ENCODE assay signal across 11 cellular contexts in genomic region chr2:71531522-71532047, GRCh38.
DNase-seq lines count a peak whose midpoint lies in the region; ATAC-seq, FAIRE-seq and TF ChIP-seq lines count a peak whose summit lies in the region.
"Had no signal": no experiment of that assay in that cellular context is flagged by ENCODE, and none has a peak within 500 bp of the region (broad histone marks: within the 10 kb centered on the region; RNA-seq: fewer than 3 reads in every experiment).

No MANE protein-coding gene starts in this region.

- H4K20me1 ChIP-seq in IMR-90 (ENCODE audit: insufficient read depth, low read length) (no peaks in the 10 kb centered on the region), mammary epithelial cell (ENCODE audit: insufficient read depth, low read length) (no peaks in the 10 kb centered on the region)

- H2BK12ac ChIP-seq in mesenchymal stem cell (ENCODE audit: low read length in 2 of 2): no peak overlapping the region

- no peak overlapping the region for H4K5ac ChIP-seq in IMR-90 (ENCODE audit: low read depth, low read length)

- WGBS in IMR-90 (ENCODE audit: extremely low coverage in 2 of 2, insufficient read length in 1 of 2), 2 experiments: 81% methylated on average over 2 of the region's 9 CpGs; no CpG with 5 or more reads in 1 of the 2 experiments
- WGBS in mammary epithelial cell (ENCODE audit: low coverage, missing lambda C conversion rate): 56% methylated on average over 9 of the region's 9 CpGs
- WGBS in mesenchymal stem cell: 79% methylated on average over 7 of the region's 9 CpGs

- H3K79me2 ChIP-seq in mammary epithelial cell (ENCODE audit: insufficient read depth, low read length): no peaks in the 10 kb centered on the region

- no peak for TF ChIP-seq POLR2A in H54 (IDR thresholded peaks at IDR 0.05; ENCODE audit: low read depth, low read length)
- TF ChIP-seq POLR2A in IMR-90 (IDR thresholded peaks at IDR 0.05; ENCODE audit: low read depth, low read length): no peak

- H2BK15ac ChIP-seq in IMR-90 (ENCODE audit: low read depth, low read length): no peak overlapping the region
- no peak overlapping the region for H2BK15ac ChIP-seq in mesenchymal stem cell (ENCODE audit: low read depth, poor library complexity, severe bottlenecking)

- H3K36me3 ChIP-seq in IMR-90 (ENCODE audit: control insufficient read depth, insufficient read depth, low read length): no peaks in the 10 kb centered on the region
- no peaks in the 10 kb centered on the region for H3K36me3 ChIP-seq in mammary epithelial cell (ENCODE audit: insufficient read depth, low read length)
- H3K36me3 ChIP-seq in mesenchymal stem cell (ENCODE audit: control insufficient read depth in 1 of 2, insufficient read depth in 2 of 2, low read depth in 1 of 2, low read length in 2 of 2): peaks cover 0 to 72% of the 10 kb centered on the region in 2 experiments

- H3K4me1 ChIP-seq in IMR-90 (ENCODE audit: control insufficient read depth, insufficient read depth, low read length): no peaks in the 10 kb centered on the region
- H3K4me1 ChIP-seq in mammary epithelial cell (ENCODE audit: insufficient read depth, low read length): peaks cover 22% of the 10 kb centered on the region
- H3K4me1 ChIP-seq in mesenchymal stem cell (ENCODE audit: control insufficient read depth, insufficient read depth, low read depth, low read length): peaks cover 5% of the 10 kb centered on the region

- no peak overlapping the region for H3K4ac ChIP-seq in IMR-90 (ENCODE audit: low read depth, low read length)
- no peak overlapping the region for H3K4ac ChIP-seq in mesenchymal stem cell (ENCODE audit: low read depth in 1 of 2, low read length in 2 of 2)

- POLR2A ChIA-PET in IMR-90 (lab: Charles Lee; ENCODE audit: unreplicated experiment): no interaction called here

- CTCF ChIA-PET in IMR-90 (lab: Yijun Ruan, JAX) (interaction anchor here (0.6 kb wide), 1 partner anchor 21 kb away, joined by 3 read pairs; no protein-coding TSS in a partner anchor), mammary epithelial cell (lab: Charles Lee; ENCODE audit: low non-redundant PET) (no interaction called here)

- H3K56ac ChIP-seq in IMR-90 (ENCODE audit: extremely low read depth, insufficient read depth, low read length): no peak overlapping the region

- DNase-seq in H54 (ENCODE audit: insufficient read length, low spot score) (peak; percentile 66), IMR-90 (peak; percentile 25), mammary epithelial cell (peak; percentile 91), mesenchymal stem cell (peak; percentile 49), NCI-H128 (lab: John Stamatoyannopoulos, UW; ENCODE audit: unreplicated experiment) (no peak), GM13976 (ENCODE audit: low spot score) (no peak)
- DNase-seq: activated CD4-positive, alpha-beta T cell treated with anti-CD3 and anti-CD28 coated beads, Interleukin-2, amount 10 ng/mL, durations not matched to agents 24 days and 14 days; activated naive CD8-positive, alpha-beta T cell treated with anti-CD3 and anti-CD28 coated beads, Interleukin-2, amount 10 ng/mL, durations not matched to agents 7 days and 5 days; NCI-H1417 treated with DMSO at 0.1 percent for 48 hours had no signal

- H2BK120ac ChIP-seq in IMR-90 (ENCODE audit: low read depth, low read length) (no peak overlapping the region), mesenchymal stem cell (ENCODE audit: low read depth, low read length) (no peak overlapping the region)

- no peak overlapping the region for H2BK20ac ChIP-seq in IMR-90 (ENCODE audit: low read depth, low read length)

- no peak for TF ChIP-seq CTCF in IMR-90 (conservative IDR thresholded peaks at IDR 0.05; ENCODE audit: low read depth, low read length)
- TF ChIP-seq CTCF in mammary epithelial cell (conservative IDR thresholded peaks at IDR 0.05 in 1 of 2, IDR thresholded peaks at IDR 0.05 in 1 of 2; ENCODE audit: extremely low read depth in 1 of 2, insufficient read depth in 1 of 2, low read depth in 1 of 2, low read length in 2 of 2): no peak
- no peak for TF ChIP-seq CTCF in GM13976 (IDR thresholded peaks at IDR 0.05; ENCODE audit: borderline replicate concordance, control extremely low read depth, extremely low read depth, insufficient read depth, missing control alignments)

- no peak for ATAC-seq in IMR-90 (ENCODE audit: low read depth)
- ATAC-seq in HG02885 (IDR thresholded peaks at IDR 0.05; ENCODE audit: poor library complexity, unreplicated experiment): no peak

- H2AFZ ChIP-seq in IMR-90 (replicated peaks; ENCODE audit: low read length, poor library complexity): no peak overlapping the region
- H2AFZ ChIP-seq in mammary epithelial cell (ENCODE audit: low read depth, low read length): peak overlapping the region; percentile 29
- H2AFZ ChIP-seq in mesenchymal stem cell (ENCODE audit: low read depth, low read length): no peak overlapping the region

- no peak for TF ChIP-seq RAD21 in IMR-90 (IDR thresholded peaks at IDR 0.05; ENCODE audit: low read length)

- H3K4me3 ChIP-seq in IMR-90 (ENCODE audit: insufficient read depth, low read depth, low read length) (no peak overlapping the region), mammary epithelial cell (replicated peaks in 1 of 3; ENCODE audit: insufficient read depth in 1 of 3, low read depth in 2 of 3, low read length in 3 of 3) (no peak overlapping the region), mesenchymal stem cell (ENCODE audit: insufficient read depth in 1 of 2, low read depth in 1 of 2, low read length in 2 of 2) (no peak overlapping the region)

- H3K79me1 ChIP-seq in IMR-90 (ENCODE audit: low read depth in 1 of 2, low read length in 2 of 2) (no peaks in the 10 kb centered on the region), mesenchymal stem cell (replicated peaks; ENCODE audit: low read length, poor library complexity, severe bottlenecking) (peaks cover 12% of the 10 kb centered on the region)

- H3K4me2 ChIP-seq in IMR-90 (ENCODE audit: low read depth, low read length) (no peak overlapping the region), mammary epithelial cell (ENCODE audit: insufficient read depth, low read depth, low read length) (no peak overlapping the region), mesenchymal stem cell (ENCODE audit: low read length, poor library complexity, severe bottlenecking) (no peak overlapping the region)

- H3K27me3 ChIP-seq in IMR-90 (ENCODE audit: control insufficient read depth, insufficient read depth, low read length): peaks cover 35% of the 10 kb centered on the region
- H3K27me3 ChIP-seq in mammary epithelial cell (ENCODE audit: insufficient read depth, low read length): no peaks in the 10 kb centered on the region
- peaks cover 0 to 65% of the 10 kb centered on the region in 2 experiments for H3K27me3 ChIP-seq in mesenchymal stem cell (ENCODE audit: control insufficient read depth in 1 of 2, insufficient read depth in 1 of 2, low read length in 2 of 2)

- peak; percentile 23 for FAIRE-seq in H54 (lab: Jason Lieb, UNC)

- no peak overlapping the region for H2AK9ac ChIP-seq in IMR-90 (replicated peaks; ENCODE audit: low read depth, low read length, poor library complexity)

- H3K23ac ChIP-seq in IMR-90 (ENCODE audit: low read depth, low read length) (no peak overlapping the region), mesenchymal stem cell (ENCODE audit: low read length in 2 of 2) (no peak overlapping the region)

- H3K9ac ChIP-seq in IMR-90 (ENCODE audit: low read depth, low read length) (no peak overlapping the region), mammary epithelial cell (ENCODE audit: insufficient read depth, low read length) (no peak overlapping the region), mesenchymal stem cell (ENCODE audit: low read length) (no peak overlapping the region)

- H2AK5ac ChIP-seq in IMR-90 (ENCODE audit: low read depth, low read length) (no peak overlapping the region), mesenchymal stem cell (ENCODE audit: low read length, severe bottlenecking) (no peak overlapping the region)

- H3K18ac ChIP-seq in IMR-90 (ENCODE audit: low read depth, low read length) (no peak overlapping the region), mesenchymal stem cell (ENCODE audit: low read depth in 1 of 2, low read length in 2 of 2) (no peak overlapping the region)

- no peak overlapping the region for H4K8ac ChIP-seq in IMR-90 (ENCODE audit: low read depth in 2 of 2, low read length in 2 of 2)
- H4K8ac ChIP-seq in mesenchymal stem cell (ENCODE audit: low read length): no peak overlapping the region

- H4K91ac ChIP-seq in IMR-90 (ENCODE audit: insufficient read depth, low read depth, low read length) (no peak overlapping the region), mesenchymal stem cell (ENCODE audit: low read length) (no peak overlapping the region)

- no TSS peak for BruUV-seq in IMR-90 (replicated peaks; lab: Mats Ljungman, UMichigan)
- BruUV-seq in mammary epithelial cell (replicated peaks; lab: Mats Ljungman, UMichigan): no TSS peak

- H2BK5ac ChIP-seq in IMR-90 (ENCODE audit: low read depth, low read length, poor library complexity, severe bottlenecking) (no peak overlapping the region), mesenchymal stem cell (ENCODE audit: low read depth, low read length, poor library complexity, severe bottlenecking) (no peak overlapping the region)

- H3K14ac ChIP-seq in IMR-90 (replicated peaks; ENCODE audit: low read depth, low read length) (no peak overlapping the region), mesenchymal stem cell (ENCODE audit: low read length in 2 of 2) (no peak overlapping the region)

- intact Hi-C loops in IMR-90 (cut with micrococcal nuclease) (no loop called here), mammary epithelial cell (cut with micrococcal nuclease) (loop anchor here (10.0 kb wide), 1 partner anchor 1043 kb away; no protein-coding TSS in a partner anchor)

- in situ Hi-C loops in IMR-90 (cut with MboI; ENCODE audit: low sequenced_read_pairs): loop anchor here (25.0 kb wide), 3 partner anchors 1056 to 1356 kb away; partner anchors contain the start of gene SPR
- in situ Hi-C loops in mammary epithelial cell (cut with MboI; ENCODE audit: low sequenced_read_pairs in 2 of 2): loop anchor here in 1 of 2 donors (25.0 kb wide), 1 partner anchor 1031 kb away; no protein-coding TSS in a partner anchor
- in situ Hi-C loops in GM13976 (cut with MboI; ENCODE audit: low sequenced_read_pairs, unreplicated experiment): loop anchor here (25.0 kb wide), 1 partner anchor 606 kb away; the partner anchor contains the start of gene CYP26B1

- no peak overlapping the region for H3K27ac ChIP-seq in IMR-90 (ENCODE audit: insufficient read depth, low read length)
- no peak overlapping the region for H3K27ac ChIP-seq in mammary epithelial cell (ENCODE audit: insufficient read depth, low read depth, low read length)
- H3K27ac ChIP-seq in mesenchymal stem cell (ENCODE audit: low read length, poor library complexity, severe bottlenecking): no peak overlapping the region
- H3K27ac ChIP-seq: HL-60 had no signal

- no peaks in the 10 kb centered on the region for H3K9me1 ChIP-seq in IMR-90 (ENCODE audit: insufficient read depth, low read length)

- H3K9me3 ChIP-seq in IMR-90 (ENCODE audit: control insufficient read depth, insufficient read depth, low read length) (no peaks in the 10 kb centered on the region), mammary epithelial cell (replicated peaks; ENCODE audit: insufficient read depth, low read length) (no peaks in the 10 kb centered on the region), mesenchymal stem cell (ENCODE audit: control insufficient read depth, low read length) (no peaks in the 10 kb centered on the region)

- dilution Hi-C loops in IMR-90 (cut with HindIII; ENCODE audit: low sequenced_read_pairs, unreplicated experiment) (no loop called here), mammary epithelial cell (cut with HindIII; ENCODE audit: low sequenced_read_pairs) (no loop called here)

Comparison
In these comparisons a context has a peak if more than half of its experiments do, and no peak if none do; other contexts are left out.
1. DNase-seq: peak in H54 (single experiment), IMR-90 (single experiment), mammary epithelial cell (single experiment) and mesenchymal stem cell (single experiment); none in NCI-H128 (single experiment) and GM13976 (single experiment).